In the genomic region with DNA sequence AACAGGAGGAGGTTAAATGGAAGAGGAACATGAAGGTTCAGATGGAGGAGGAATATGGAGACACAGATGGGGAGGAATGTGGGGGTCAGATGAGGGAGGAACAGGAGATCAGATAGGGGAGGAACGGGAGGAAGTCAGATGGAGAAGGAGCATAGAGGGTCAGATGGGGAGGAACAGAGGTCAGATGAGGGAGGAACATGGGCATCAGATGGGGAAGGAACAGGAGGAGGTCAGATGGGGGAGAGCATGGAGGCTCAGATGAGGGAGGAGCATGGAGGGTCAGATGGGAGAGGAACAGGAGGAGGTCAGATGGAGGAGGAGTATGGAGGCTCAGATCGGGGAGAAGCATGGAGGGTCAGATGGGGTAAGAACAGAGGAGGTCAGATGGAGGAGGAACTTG, we compare ENCODE assay signal across 17 cellular contexts.
DNase-seq lines count a peak whose midpoint lies in the region; ATAC-seq, FAIRE-seq and TF ChIP-seq lines count a peak whose summit lies in the region.
"Had no signal": no experiment of that assay in that cellular context is flagged by ENCODE, and none has a peak within 500 bp of the region (broad histone marks: within the 10 kb centered on the region; RNA-seq: fewer than 3 reads in every experiment).

No MANE protein-coding gene starts in this region.

- H3K4me1 ChIP-seq in HepG2 (ENCODE audit: insufficient read depth, low read length) (no peaks in the 10 kb centered on the region), right lobe of liver (no peaks in the 10 kb centered on the region), GM12878 (ENCODE audit: control insufficient read depth, insufficient read depth, low read length) (no peaks in the 10 kb centered on the region)

- H4K20me1 ChIP-seq in HepG2 (ENCODE audit: insufficient read depth, low read length) (no peaks in the 10 kb centered on the region), GM12878 (ENCODE audit: control insufficient read depth, insufficient read depth) (no peaks in the 10 kb centered on the region)
- H4K20me1 ChIP-seq: BLaER1 treated with 17β-estradiol and CSF1 and Interleukin-3, amounts not matched to agents 10 nM and 100 nM had no signal

- H3K27ac ChIP-seq in HepG2 (ENCODE audit: extremely low read length, insufficient read depth, low read length) (no peak overlapping the region), right lobe of liver (no peak overlapping the region), GM12878 (ENCODE audit: control insufficient read depth, insufficient read depth) (no peak overlapping the region)
- H3K27ac ChIP-seq: HL-60 had no signal

- SMC1A ChIA-PET in GM12878 (lab: Charles Lee; ENCODE audit: uncharacterized antibody, unreplicated experiment) = no interaction called here

- TF ChIP-seq EP300 in HepG2 (IDR thresholded peaks at IDR 0.05; ENCODE audit: low read depth in 2 of 2, low read length in 2 of 2) (no peak), HepG2 (CRISPR knock-in tag; IDR thresholded peaks at IDR 0.05; ENCODE audit: borderline replicate concordance) (no peak), GM12878 (IDR thresholded peaks at IDR 0.05; ENCODE audit: borderline replicate concordance in 1 of 2, control insufficient read depth in 1 of 2, low read depth in 2 of 2, low read length in 2 of 2) (no peak)

- no peaks in the 10 kb centered on the region for H3K36me3 ChIP-seq in HepG2 (replicated peaks in 1 of 2; ENCODE audit: control insufficient read depth in 1 of 2, insufficient read depth in 2 of 2, low read length in 2 of 2)
- no peaks in the 10 kb centered on the region for H3K36me3 ChIP-seq in right lobe of liver
- no peaks in the 10 kb centered on the region for H3K36me3 ChIP-seq in GM12878 (ENCODE audit: control insufficient read depth in 2 of 2, insufficient read depth in 2 of 2, low read length in 1 of 2)
- H3K36me3 ChIP-seq: BLaER1 treated with 17β-estradiol and CSF1 and Interleukin-3, amounts not matched to agents 10 nM and 100 nM; HAP-1 had no signal

- H3K4me1 Mint-ChIP-seq in stimulated activated effector memory CD8-positive, alpha-beta T cell treated with anti-CD3 and anti-CD28 coated beads, Interleukin-12 subunit alpha, Interleukin-12 subunit beta, amount 100 ng/mL, for 72 hours = no peaks in the 10 kb centered on the region
- H3K4me1 Mint-ChIP-seq: B cell had no signal

- H3K9ac ChIP-seq in HepG2 (ENCODE audit: insufficient read depth, low read depth, low read length) (no peak overlapping the region), GM12878 (ENCODE audit: control insufficient read depth, insufficient read depth, low read length) (no peak overlapping the region)
- H3K9ac ChIP-seq: BLaER1 treated with 17β-estradiol and CSF1 and Interleukin-3, amounts not matched to agents 10 nM and 100 nM had no signal

- FAIRE-seq in HepG2 (lab: Jason Lieb, UNC) = no peak
- no peak for FAIRE-seq in GM12878 (lab: Jason Lieb, UNC)
- FAIRE-seq: GM19239 had no signal

- H3K27me3 ChIP-seq in HepG2 (ENCODE audit: control insufficient read depth in 1 of 2, insufficient read depth in 2 of 2, low read length in 2 of 2) (peaks cover 5 to 43% of the 10 kb centered on the region in 2 experiments; a peak in 4 of 5 replicates), right lobe of liver (no peaks in the 10 kb centered on the region), GM12878 (replicated peaks in 1 of 2; ENCODE audit: control insufficient read depth in 2 of 2, insufficient read depth in 2 of 2, low read length in 1 of 2) (no peaks in the 10 kb centered on the region; a peak in 1 of 4 replicates)

- H3K4me3 ChIP-seq in HepG2 (replicated peaks in 1 of 3; ENCODE audit: insufficient read depth in 1 of 3, low read depth in 2 of 3, low read length in 3 of 3) = no peak overlapping the region
- H3K4me3 ChIP-seq in right lobe of liver = no peak overlapping the region
- no peak overlapping the region for H3K4me3 ChIP-seq in GM12878
- H3K4me3 ChIP-seq: BLaER1 treated with 17β-estradiol and CSF1 and Interleukin-3, amounts not matched to agents 10 nM and 100 nM; HAP-1 had no signal

- RAD21 ChIA-PET in GM12878 (lab: Charles Lee; ENCODE audit: unreplicated experiment) = no interaction called here

- TF ChIP-seq RAD21 in HepG2 (CRISPR knock-in tag; IDR thresholded peaks at IDR 0.05) (no peak), GM12878 (IDR thresholded peaks at IDR 0.05; ENCODE audit: insufficient read depth, low read depth, low read length) (no peak)

- no peak for ATAC-seq in HepG2
- no peak for ATAC-seq in right lobe of liver
- ATAC-seq in GM12878 = no peak
- peak; percentile 14 for ATAC-seq in stimulated activated effector memory CD8-positive, alpha-beta T cell treated with anti-CD3 and anti-CD28 coated beads, Interleukin-12 subunit alpha, Interleukin-12 subunit beta, amount 100 ng/mL, for 72 hours
- no peak for ATAC-seq in HG02798 (IDR thresholded peaks at IDR 0.05; ENCODE audit: poor library complexity, unreplicated experiment)
- ATAC-seq in GM18873 (IDR thresholded peaks at IDR 0.05; ENCODE audit: low FRiP score, unreplicated experiment) = no peak
- ATAC-seq: CD8-positive, alpha-beta T cell had no signal

- H3K4me2 ChIP-seq in HepG2 (ENCODE audit: low read depth, low read length) (no peak overlapping the region), GM12878 (ENCODE audit: control insufficient read depth, insufficient read depth) (no peak overlapping the region)

- no peak overlapping the region for H3K4me3 Mint-ChIP-seq in stimulated activated effector memory CD8-positive, alpha-beta T cell treated with anti-CD3 and anti-CD28 coated beads, Interleukin-12 subunit alpha, Interleukin-12 subunit beta, amount 100 ng/mL, for 72 hours
- H3K4me3 Mint-ChIP-seq: B cell; CD8-positive, alpha-beta T cell had no signal

- no TSS peak for BruUV-seq in HepG2 (replicated peaks; lab: Mats Ljungman, UMichigan)
- BruUV-seq in GM12878 (replicated peaks; lab: Mats Ljungman, UMichigan) = no TSS peak

- POLR2A ChIA-PET in HepG2 (lab: Yijun Ruan, JAX) (no interaction called here), GM12878 (lab: Charles Lee) (no interaction called here)

- DNase-seq in HepG2 (ENCODE audit: low spot score) = no peak
- DNase-seq in right lobe of liver = no peak
- no peak for DNase-seq in GM12878 (ENCODE audit: low read depth, low spot score)
- DNase-seq in stimulated activated effector memory CD8-positive, alpha-beta T cell treated with anti-CD3 and anti-CD28 coated beads, Interleukin-12 subunit alpha, Interleukin-12 subunit beta, amount 100 ng/mL, for 72 hours (ENCODE audit: low spot score in 2 of 2) = no peak
- no peak for DNase-seq in islet precursor cell
- DNase-seq: Calu3; CD8-positive, alpha-beta T cell; DMS79 treated with DMSO at 0.1 percent for 48 hours; GF-D8 had no signal

- no peaks in the 10 kb centered on the region for H3K9me3 ChIP-seq in HepG2 (ENCODE audit: low read length)
- no peaks in the 10 kb centered on the region for H3K9me3 ChIP-seq in right lobe of liver
- H3K9me3 ChIP-seq in GM12878 (replicated peaks; ENCODE audit: control insufficient read depth, insufficient read depth, low read length) = no peaks in the 10 kb centered on the region
- H3K9me3 ChIP-seq: BLaER1 treated with 17β-estradiol and CSF1 and Interleukin-3, amounts not matched to agents 10 nM and 100 nM; HAP-1 had no signal

- H2AFZ ChIP-seq in HepG2 (ENCODE audit: low read length) (no peak overlapping the region), GM12878 (ENCODE audit: control insufficient read depth, low read depth, low read length) (no peak overlapping the region)

- no peaks in the 10 kb centered on the region for H3K36me3 Mint-ChIP-seq in stimulated activated effector memory CD8-positive, alpha-beta T cell treated with anti-CD3 and anti-CD28 coated beads, Interleukin-12 subunit alpha, Interleukin-12 subunit beta, amount 100 ng/mL, for 72 hours
- H3K36me3 Mint-ChIP-seq: CD8-positive, alpha-beta T cell; IgD-negative memory B cell had no signal

- no peaks in the 10 kb centered on the region for H3K9me3 Mint-ChIP-seq in stimulated activated effector memory CD8-positive, alpha-beta T cell treated with anti-CD3 and anti-CD28 coated beads, Interleukin-12 subunit alpha, Interleukin-12 subunit beta, amount 100 ng/mL, for 72 hours
- H3K9me3 Mint-ChIP-seq: CD8-positive, alpha-beta T cell had no signal

- TF ChIP-seq POLR2A in HepG2 (IDR thresholded peaks at IDR 0.05; ENCODE audit: insufficient read depth in 1 of 2, low read depth in 2 of 2, low read length in 2 of 2) (no peak), right lobe of liver (IDR thresholded peaks at IDR 0.05) (no peak), GM12878 (IDR thresholded peaks at IDR 0.05; ENCODE audit: low read depth, low read length) (no peak)

- WGBS in HepG2 (ENCODE audit: low lambda C conversion rate) = 11% methylated on average over 2 of the region's 2 CpGs
- 64% methylated on average over 2 of the region's 2 CpGs for WGBS in right lobe of liver (ENCODE audit: insufficient coverage, low coverage, low lambda C conversion rate, missing lambda C conversion rate)
- 35% methylated on average over 2 of the region's 2 CpGs for WGBS in GM12878 (ENCODE audit: insufficient coverage, insufficient replicate concordance, low lambda C conversion rate, missing lambda C conversion rate)

- no peaks in the 10 kb centered on the region for H3K79me2 ChIP-seq in HepG2 (ENCODE audit: insufficient read depth, low read length)
- no peaks in the 10 kb centered on the region for H3K79me2 ChIP-seq in GM12878 (ENCODE audit: control insufficient read depth, insufficient read depth, low read length)

- CTCF ChIA-PET in HepG2 (lab: Yijun Ruan, JAX; ENCODE audit: low intra/inter-chr PET ratio, low total read pairs) (no interaction called here), GM12878 (lab: Yijun Ruan, JAX) (no interaction called here)

- TF ChIP-seq CTCF in HepG2 (CRISPR knock-in tag; IDR thresholded peaks at IDR 0.05) = no peak
- TF ChIP-seq CTCF in right lobe of liver (IDR thresholded peaks at IDR 0.05) = no peak
- TF ChIP-seq CTCF in GM12878 (IDR thresholded peaks at IDR 0.05 in 2 of 3, conservative IDR thresholded peaks at IDR 0.05 in 1 of 3; ENCODE audit: control insufficient read depth in 2 of 3, extremely low read depth in 1 of 3, insufficient read depth in 1 of 3, low read depth in 3 of 3, low read length in 3 of 3) = no peak

- in situ Hi-C loops in HepG2 (cut with HindIII; ENCODE audit: extremely low pct_ligation_motif_present, low pct_unique_long_range_greater_than_20kb) = no loop called here
- in situ Hi-C loops in GM12878 (cut with MboI) = loop anchor here (5.0 kb wide), 1 partner anchor 429 kb away; no protein-coding TSS in a partner anchor

- H3K27ac Mint-ChIP-seq in stimulated activated effector memory CD8-positive, alpha-beta T cell treated with anti-CD3 and anti-CD28 coated beads, Interleukin-12 subunit alpha, Interleukin-12 subunit beta, amount 100 ng/mL, for 72 hours = no peak overlapping the region
- H3K27ac Mint-ChIP-seq: B cell; CD8-positive, alpha-beta T cell; IgD-negative memory B cell had no signal

- intact Hi-C loops in HepG2 (cut with micrococcal nuclease; ENCODE audit: unreplicated experiment) = no loop called here
- intact Hi-C loops in right lobe of liver (cut with DNase I) = loop anchor here (5.0 to 10.0 kb wide), 2 partner anchors 429 to 431 kb away; no protein-coding TSS in a partner anchor
- intact Hi-C loops in GM12878 (cut with micrococcal nuclease; ENCODE audit: unreplicated experiment) = no loop called here

TF ChIP-seq in HepG2, 621 proteins besides CTCF, POLR2A, EP300 and RAD21 (continues in another document):
- no peak for TF ChIP-seq ZFP37 (CRISPR knock-in tag; IDR thresholded peaks at IDR 0.05; ENCODE audit: borderline replicate concordance)

TF ChIP-seq in GM12878, 131 proteins besides CTCF, POLR2A, EP300 and RAD21 (continues in another document):
- TF ChIP-seq STAT3 (IDR thresholded peaks at IDR 0.05; ENCODE audit: low read depth, low read length) = no peak

Comparison
In these comparisons a context has a peak if more than half of its experiments do, and no peak if none do; other contexts are left out.
1. intact Hi-C loops: an anchor here in right lobe of liver (5.0 to 10.0 kb wide); none called in HepG2 and GM12878.